25 cellular contexts compared by ENCODE assay signal in the genomic region with DNA sequence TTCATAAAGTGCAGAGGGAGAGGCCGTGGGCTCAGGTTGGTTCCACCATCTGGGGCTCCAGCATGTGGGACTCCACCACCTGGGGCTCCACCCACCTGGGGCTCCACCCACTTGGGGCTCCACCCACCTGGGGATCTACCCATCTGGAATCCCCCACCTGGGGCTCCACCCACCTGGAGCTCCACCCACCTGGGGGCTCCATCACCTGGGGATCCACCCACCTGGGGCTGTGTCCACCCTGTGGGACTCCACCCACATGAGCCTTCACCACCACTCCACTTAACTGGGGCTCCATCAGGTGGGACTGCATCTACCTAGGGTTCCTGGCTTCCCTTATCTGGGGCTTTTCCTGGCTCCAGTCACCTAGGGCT.
"Had no signal": no experiment of that assay in that cellular context is flagged by ENCODE, and none has a peak within 500 bp of the region (broad histone marks: within the 10 kb centered on the region; RNA-seq: fewer than 3 reads in every experiment).

No MANE protein-coding gene starts in this region.

- H3K4me3 Mint-ChIP-seq: activated naive CD8-positive, alpha-beta T cell treated with anti-CD3 and anti-CD28 coated beads for 36 hours; activated T-cell treated with anti-CD3 and anti-CD28 coated beads, Interleukin-2, amount 50 U/mL, for 4 hours; central memory CD8-positive, alpha-beta T cell; effector memory CD8-positive, alpha-beta T cell; mesothelial cell of epicardium; natural killer cell treated with Interleukin-12 subunit alpha and Interleukin-12 subunit beta and Interleukin-15 and Interleukin-18, amount 100 ng/mL, for 72 hours had no signal

- H3K4me3 ChIP-seq: breast epithelium, colonic mucosa, dorsolateral prefrontal cortex, esophagus muscularis mucosa, gastrocnemius medialis, left lung, lung, pancreas, stomach, suprapubic skin, transverse colon, uterus had no signal

- ATAC-seq: activated T-cell treated with anti-CD3 and anti-CD28 coated beads, Interleukin-2, amount 50 U/mL, for 4 hours; effector memory CD8-positive, alpha-beta T cell; gastrocnemius medialis; left lung; pancreas had no signal

- H3K9me3 Mint-ChIP-seq: activated naive CD8-positive, alpha-beta T cell treated with anti-CD3 and anti-CD28 coated beads for 36 hours; central memory CD8-positive, alpha-beta T cell; effector memory CD8-positive, alpha-beta T cell; mesothelial cell of epicardium had no signal

- DNase-seq: activated CD8-positive, alpha-beta memory T cell treated with anti-CD3 and anti-CD28 coated beads, Interleukin-2, amount 50 U/mL, for 48 hours; activated naive CD4-positive, alpha-beta T cell treated with Interleukin-2 at 50 U/mL for 16 hours; activated naive CD8-positive, alpha-beta T cell treated with anti-CD3 and anti-CD28 coated beads for 36 hours; activated T-cell treated with anti-CD3 and anti-CD28 coated beads, Interleukin-2, amount 50 U/mL, for 4 hours; colonic mucosa; dorsolateral prefrontal cortex; effector memory CD8-positive, alpha-beta T cell; gastrocnemius medialis; hippocampal formation; kidney glomerular epithelial cell; left lung; pancreas; stimulated activated CD4-positive, alpha-beta T cell treated with anti-CD3 and anti-CD28 coated beads, Interleukin-12 subunit alpha, Interleukin-12 subunit beta, amount 100 ng/mL, for 4 hours; stimulated activated CD4-positive, alpha-beta T cell treated with anti-CD3 and anti-CD28 coated beads, Interleukin-4, amount 100 ng/mL, for 4 hours; stomach; T-helper 1 cell; transverse colon; uterus had no signal

- H3K9me3 ChIP-seq: breast epithelium, colonic mucosa, esophagus muscularis mucosa, gastrocnemius medialis, left lung, pancreas, stomach, suprapubic skin, transverse colon, uterus had no signal

- H3K27me3 ChIP-seq: breast epithelium, colonic mucosa, dorsolateral prefrontal cortex, gastrocnemius medialis, pancreas, stomach, suprapubic skin, transverse colon, uterus had no signal

- H3K36me3 ChIP-seq: breast epithelium, colonic mucosa, esophagus muscularis mucosa, gastrocnemius medialis, left lung, pancreas, stomach, suprapubic skin, transverse colon, uterus had no signal

- H3K4me1 Mint-ChIP-seq: activated naive CD8-positive, alpha-beta T cell treated with anti-CD3 and anti-CD28 coated beads for 36 hours; mesothelial cell of epicardium had no signal

- H3K27ac ChIP-seq: breast epithelium, colonic mucosa, dorsolateral prefrontal cortex, esophagus muscularis mucosa, gastrocnemius medialis, left lung, pancreas, stomach, suprapubic skin, transverse colon, uterus had no signal

- H3K36me3 Mint-ChIP-seq: activated naive CD8-positive, alpha-beta T cell treated with anti-CD3 and anti-CD28 coated beads for 36 hours; mesothelial cell of epicardium; natural killer cell treated with Interleukin-12 subunit alpha and Interleukin-12 subunit beta and Interleukin-15 and Interleukin-18, amount 100 ng/mL, for 72 hours had no signal

- H3K27ac Mint-ChIP-seq: activated naive CD8-positive, alpha-beta T cell treated with anti-CD3 and anti-CD28 coated beads for 36 hours; effector memory CD8-positive, alpha-beta T cell; mesothelial cell of epicardium; natural killer cell treated with Interleukin-12 subunit alpha and Interleukin-12 subunit beta and Interleukin-15 and Interleukin-18, amount 100 ng/mL, for 72 hours had no signal

- H3K4me1 ChIP-seq: breast epithelium, colonic mucosa, esophagus muscularis mucosa, gastrocnemius medialis, left lung, pancreas, stomach, suprapubic skin, transverse colon, uterus had no signal
